Comparison of ENCODE assay signal across 1 cellular context in the genomic region with DNA sequence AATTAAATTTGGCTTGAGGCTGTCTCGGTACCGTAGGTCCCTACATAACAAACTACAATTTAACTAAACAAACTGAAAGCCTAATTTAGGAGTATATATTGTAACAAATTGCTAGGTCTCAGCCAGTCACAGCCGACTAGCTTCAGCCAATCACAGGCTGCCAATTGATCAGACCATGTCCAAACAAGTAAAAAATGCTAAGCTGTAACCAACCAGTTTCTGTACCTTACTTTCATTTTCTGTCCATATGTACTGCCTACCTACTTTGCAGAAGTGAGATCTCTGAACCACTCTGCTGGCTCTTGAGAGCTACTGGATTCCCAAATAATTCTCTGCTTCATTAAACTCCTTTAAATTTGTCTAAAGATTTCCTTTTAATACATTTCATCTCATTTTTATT.
TF ChIP-seq lines count a peak whose summit lies in the region.

No MANE protein-coding gene starts in this region.

TF ChIP-seq in WTC11, 78 proteins besides CTCF, POLR2A, EP300 and RAD21 (continued from another document):
- TF ChIP-seq, protein P1, sequence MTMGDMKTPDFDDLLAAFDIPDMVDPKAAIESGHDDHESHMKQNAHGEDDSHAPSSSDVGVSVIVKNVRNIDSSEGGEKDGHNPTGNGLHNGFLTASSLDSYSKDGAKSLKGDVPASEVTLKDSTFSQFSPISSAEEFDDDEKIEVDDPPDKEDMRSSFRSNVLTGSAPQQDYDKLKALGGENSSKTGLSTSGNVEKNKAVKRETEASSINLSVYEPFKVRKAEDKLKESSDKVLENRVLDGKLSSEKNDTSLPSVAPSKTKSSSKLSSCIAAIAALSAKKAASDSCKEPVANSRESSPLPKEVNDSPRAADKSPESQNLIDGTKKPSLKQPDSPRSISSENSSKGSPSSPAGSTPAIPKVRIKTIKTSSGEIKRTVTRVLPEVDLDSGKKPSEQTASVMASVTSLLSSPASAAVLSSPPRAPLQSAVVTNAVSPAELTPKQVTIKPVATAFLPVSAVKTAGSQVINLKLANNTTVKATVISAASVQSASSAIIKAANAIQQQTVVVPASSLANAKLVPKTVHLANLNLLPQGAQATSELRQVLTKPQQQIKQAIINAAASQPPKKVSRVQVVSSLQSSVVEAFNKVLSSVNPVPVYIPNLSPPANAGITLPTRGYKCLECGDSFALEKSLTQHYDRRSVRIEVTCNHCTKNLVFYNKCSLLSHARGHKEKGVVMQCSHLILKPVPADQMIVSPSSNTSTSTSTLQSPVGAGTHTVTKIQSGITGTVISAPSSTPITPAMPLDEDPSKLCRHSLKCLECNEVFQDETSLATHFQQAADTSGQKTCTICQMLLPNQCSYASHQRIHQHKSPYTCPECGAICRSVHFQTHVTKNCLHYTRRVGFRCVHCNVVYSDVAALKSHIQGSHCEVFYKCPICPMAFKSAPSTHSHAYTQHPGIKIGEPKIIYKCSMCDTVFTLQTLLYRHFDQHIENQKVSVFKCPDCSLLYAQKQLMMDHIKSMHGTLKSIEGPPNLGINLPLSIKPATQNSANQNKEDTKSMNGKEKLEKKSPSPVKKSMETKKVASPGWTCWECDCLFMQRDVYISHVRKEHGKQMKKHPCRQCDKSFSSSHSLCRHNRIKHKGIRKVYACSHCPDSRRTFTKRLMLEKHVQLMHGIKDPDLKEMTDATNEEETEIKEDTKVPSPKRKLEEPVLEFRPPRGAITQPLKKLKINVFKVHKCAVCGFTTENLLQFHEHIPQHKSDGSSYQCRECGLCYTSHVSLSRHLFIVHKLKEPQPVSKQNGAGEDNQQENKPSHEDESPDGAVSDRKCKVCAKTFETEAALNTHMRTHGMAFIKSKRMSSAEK (CRISPR knock-in tag; IDR thresholded peaks at IDR 0.05; ENCODE audit: borderline replicate concordance), result no peak
- TF ChIP-seq, protein P2, sequence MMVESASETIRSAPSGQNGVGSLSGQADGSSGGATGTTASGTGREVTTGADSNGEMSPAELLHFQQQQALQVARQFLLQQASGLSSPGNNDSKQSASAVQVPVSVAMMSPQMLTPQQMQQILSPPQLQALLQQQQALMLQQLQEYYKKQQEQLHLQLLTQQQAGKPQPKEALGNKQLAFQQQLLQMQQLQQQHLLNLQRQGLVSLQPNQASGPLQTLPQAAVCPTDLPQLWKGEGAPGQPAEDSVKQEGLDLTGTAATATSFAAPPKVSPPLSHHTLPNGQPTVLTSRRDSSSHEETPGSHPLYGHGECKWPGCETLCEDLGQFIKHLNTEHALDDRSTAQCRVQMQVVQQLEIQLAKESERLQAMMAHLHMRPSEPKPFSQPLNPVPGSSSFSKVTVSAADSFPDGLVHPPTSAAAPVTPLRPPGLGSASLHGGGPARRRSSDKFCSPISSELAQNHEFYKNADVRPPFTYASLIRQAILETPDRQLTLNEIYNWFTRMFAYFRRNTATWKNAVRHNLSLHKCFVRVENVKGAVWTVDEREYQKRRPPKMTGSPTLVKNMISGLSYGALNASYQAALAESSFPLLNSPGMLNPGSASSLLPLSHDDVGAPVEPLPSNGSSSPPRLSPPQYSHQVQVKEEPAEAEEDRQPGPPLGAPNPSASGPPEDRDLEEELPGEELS (CRISPR knock-in tag; IDR thresholded peaks at IDR 0.05), result no peak
- TF ChIP-seq, protein P3, sequence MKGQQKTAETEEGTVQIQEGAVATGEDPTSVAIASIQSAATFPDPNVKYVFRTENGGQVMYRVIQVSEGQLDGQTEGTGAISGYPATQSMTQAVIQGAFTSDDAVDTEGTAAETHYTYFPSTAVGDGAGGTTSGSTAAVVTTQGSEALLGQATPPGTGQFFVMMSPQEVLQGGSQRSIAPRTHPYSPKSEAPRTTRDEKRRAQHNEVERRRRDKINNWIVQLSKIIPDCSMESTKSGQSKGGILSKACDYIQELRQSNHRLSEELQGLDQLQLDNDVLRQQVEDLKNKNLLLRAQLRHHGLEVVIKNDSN (CRISPR knock-in tag; IDR thresholded peaks at IDR 0.05), result no peak
- TF ChIP-seq, protein P4, sequence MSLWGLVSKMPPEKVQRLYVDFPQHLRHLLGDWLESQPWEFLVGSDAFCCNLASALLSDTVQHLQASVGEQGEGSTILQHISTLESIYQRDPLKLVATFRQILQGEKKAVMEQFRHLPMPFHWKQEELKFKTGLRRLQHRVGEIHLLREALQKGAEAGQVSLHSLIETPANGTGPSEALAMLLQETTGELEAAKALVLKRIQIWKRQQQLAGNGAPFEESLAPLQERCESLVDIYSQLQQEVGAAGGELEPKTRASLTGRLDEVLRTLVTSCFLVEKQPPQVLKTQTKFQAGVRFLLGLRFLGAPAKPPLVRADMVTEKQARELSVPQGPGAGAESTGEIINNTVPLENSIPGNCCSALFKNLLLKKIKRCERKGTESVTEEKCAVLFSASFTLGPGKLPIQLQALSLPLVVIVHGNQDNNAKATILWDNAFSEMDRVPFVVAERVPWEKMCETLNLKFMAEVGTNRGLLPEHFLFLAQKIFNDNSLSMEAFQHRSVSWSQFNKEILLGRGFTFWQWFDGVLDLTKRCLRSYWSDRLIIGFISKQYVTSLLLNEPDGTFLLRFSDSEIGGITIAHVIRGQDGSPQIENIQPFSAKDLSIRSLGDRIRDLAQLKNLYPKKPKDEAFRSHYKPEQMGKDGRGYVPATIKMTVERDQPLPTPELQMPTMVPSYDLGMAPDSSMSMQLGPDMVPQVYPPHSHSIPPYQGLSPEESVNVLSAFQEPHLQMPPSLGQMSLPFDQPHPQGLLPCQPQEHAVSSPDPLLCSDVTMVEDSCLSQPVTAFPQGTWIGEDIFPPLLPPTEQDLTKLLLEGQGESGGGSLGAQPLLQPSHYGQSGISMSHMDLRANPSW (CRISPR knock-in tag; conservative IDR thresholded peaks at IDR 0.05; ENCODE audit: low read depth), result no peak
- TF ChIP-seq, protein P5, sequence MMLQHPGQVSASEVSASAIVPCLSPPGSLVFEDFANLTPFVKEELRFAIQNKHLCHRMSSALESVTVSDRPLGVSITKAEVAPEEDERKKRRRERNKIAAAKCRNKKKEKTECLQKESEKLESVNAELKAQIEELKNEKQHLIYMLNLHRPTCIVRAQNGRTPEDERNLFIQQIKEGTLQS (CRISPR knock-in tag; conservative IDR thresholded peaks at IDR 0.05), result no peak
- TF ChIP-seq KAT7 (CRISPR knock-in tag; IDR thresholded peaks at IDR 0.05; ENCODE audit: borderline replicate concordance) (no peak), ZNF219 (CRISPR knock-in tag; IDR thresholded peaks at IDR 0.05; ENCODE audit: borderline replicate concordance) (no peak), NR3C1 (CRISPR knock-in tag; conservative IDR thresholded peaks at IDR 0.05; ENCODE audit: low read depth) (no peak), HMGA2 (CRISPR knock-in tag; IDR thresholded peaks at IDR 0.05) (no peak)
- TF ChIP-seq, protein P6, sequence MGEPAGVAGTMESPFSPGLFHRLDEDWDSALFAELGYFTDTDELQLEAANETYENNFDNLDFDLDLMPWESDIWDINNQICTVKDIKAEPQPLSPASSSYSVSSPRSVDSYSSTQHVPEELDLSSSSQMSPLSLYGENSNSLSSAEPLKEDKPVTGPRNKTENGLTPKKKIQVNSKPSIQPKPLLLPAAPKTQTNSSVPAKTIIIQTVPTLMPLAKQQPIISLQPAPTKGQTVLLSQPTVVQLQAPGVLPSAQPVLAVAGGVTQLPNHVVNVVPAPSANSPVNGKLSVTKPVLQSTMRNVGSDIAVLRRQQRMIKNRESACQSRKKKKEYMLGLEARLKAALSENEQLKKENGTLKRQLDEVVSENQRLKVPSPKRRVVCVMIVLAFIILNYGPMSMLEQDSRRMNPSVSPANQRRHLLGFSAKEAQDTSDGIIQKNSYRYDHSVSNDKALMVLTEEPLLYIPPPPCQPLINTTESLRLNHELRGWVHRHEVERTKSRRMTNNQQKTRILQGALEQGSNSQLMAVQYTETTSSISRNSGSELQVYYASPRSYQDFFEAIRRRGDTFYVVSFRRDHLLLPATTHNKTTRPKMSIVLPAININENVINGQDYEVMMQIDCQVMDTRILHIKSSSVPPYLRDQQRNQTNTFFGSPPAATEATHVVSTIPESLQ (CRISPR knock-in tag; IDR thresholded peaks at IDR 0.05), result no peak
- TF ChIP-seq, protein P7, sequence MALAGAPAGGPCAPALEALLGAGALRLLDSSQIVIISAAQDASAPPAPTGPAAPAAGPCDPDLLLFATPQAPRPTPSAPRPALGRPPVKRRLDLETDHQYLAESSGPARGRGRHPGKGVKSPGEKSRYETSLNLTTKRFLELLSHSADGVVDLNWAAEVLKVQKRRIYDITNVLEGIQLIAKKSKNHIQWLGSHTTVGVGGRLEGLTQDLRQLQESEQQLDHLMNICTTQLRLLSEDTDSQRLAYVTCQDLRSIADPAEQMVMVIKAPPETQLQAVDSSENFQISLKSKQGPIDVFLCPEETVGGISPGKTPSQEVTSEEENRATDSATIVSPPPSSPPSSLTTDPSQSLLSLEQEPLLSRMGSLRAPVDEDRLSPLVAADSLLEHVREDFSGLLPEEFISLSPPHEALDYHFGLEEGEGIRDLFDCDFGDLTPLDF (CRISPR knock-in tag; IDR thresholded peaks at IDR 0.05), result no peak
TF ChIP-seq in WTC11: peak in this region for 0.
